Comparison of ENCODE assay signal across 17 cellular contexts in genomic region chr2:72953976-72954375, GRCh38. TPM values are rescaled to one million over a fixed set of nuclear protein-coding genes. Genes with fewer than 3 reads are reported as not detected.
DNase-seq lines count a peak whose midpoint lies in the region; ATAC-seq and TF ChIP-seq lines count a peak whose summit lies in the region.
"Had no signal": no experiment of that assay in that cellular context is flagged by ENCODE, and none has a peak within 500 bp of the region (broad histone marks: within the 10 kb centered on the region; RNA-seq: fewer than 3 reads in every experiment).

No MANE protein-coding gene starts in this region.

- CTCF ChIA-PET in activated CD8-positive, alpha-beta memory T cell treated with anti-CD3 and anti-CD28 coated beads, Interleukin-2, amount 10 ng/mL, durations not matched to agents 7 days and 5 days (lab: Charles Lee) = interaction anchor here (1.3 to 5.0 kb wide), 9 partner anchors 9 to 260 kb away, joined by 3 to 50 read pairs (median 6); partner anchors contain the start of genes SMYD5 and SPR

- H3K9me3 Mint-ChIP-seq in activated CD8-positive, alpha-beta memory T cell treated with anti-CD3 and anti-CD28 coated beads, Interleukin-2, amount 10 ng/mL, durations not matched to agents 7 days and 5 days (ENCODE audit: low read depth) = no peaks in the 10 kb centered on the region
- no peaks in the 10 kb centered on the region for H3K9me3 Mint-ChIP-seq in activated naive CD8-positive, alpha-beta T cell (ENCODE audit: low read depth)

- no peaks in the 10 kb centered on the region for H3K27me3 Mint-ChIP-seq in activated CD8-positive, alpha-beta memory T cell treated with anti-CD3 and anti-CD28 coated beads, Interleukin-2, amount 10 ng/mL, durations not matched to agents 7 days and 5 days
- no peaks in the 10 kb centered on the region for H3K27me3 Mint-ChIP-seq in activated naive CD8-positive, alpha-beta T cell

- no peaks in the 10 kb centered on the region for H3K27me3 ChIP-seq in OCI-LY3 (ENCODE audit: low read depth, low read length)
- H3K27me3 ChIP-seq: ovary, uterus had no signal

- peaks cover 28% of the 10 kb centered on the region for H3K4me1 Mint-ChIP-seq in activated CD8-positive, alpha-beta memory T cell treated with anti-CD3 and anti-CD28 coated beads, Interleukin-2, amount 10 ng/mL, durations not matched to agents 7 days and 5 days
- peaks cover 28% of the 10 kb centered on the region for H3K4me1 Mint-ChIP-seq in activated naive CD8-positive, alpha-beta T cell (ENCODE audit: low read depth)

- no peak overlapping the region for H3K9ac ChIP-seq in OCI-LY3 (ENCODE audit: low read length)

- H2AFZ ChIP-seq in OCI-LY3 (ENCODE audit: low read depth, low read length) = peak overlapping the region; percentile 68; the same call in 1 of the 2 replicates

- no peak for TF ChIP-seq CTCF in OCI-LY3 (IDR thresholded peaks at IDR 0.05; ENCODE audit: low read depth, low read length)

- no peak overlapping the region for H3K27ac ChIP-seq in OCI-LY3 (ENCODE audit: low read length)
- H3K27ac ChIP-seq: ovary, uterus had no signal

- no peaks in the 10 kb centered on the region for H3K36me3 ChIP-seq in OCI-LY3 (replicated peaks; ENCODE audit: low read depth, low read length)
- H3K36me3 ChIP-seq: ovary, uterus had no signal

- H3K79me2 ChIP-seq in OCI-LY3 (ENCODE audit: low read length) = no peaks in the 10 kb centered on the region

- H3K4me1 ChIP-seq in OCI-LY3 (ENCODE audit: low read length) = peaks cover 18% of the 10 kb centered on the region
- H3K4me1 ChIP-seq: uterus had no signal

- peak; percentile 87 for DNase-seq in activated CD8-positive, alpha-beta memory T cell treated with anti-CD3 and anti-CD28 coated beads, Interleukin-2, amount 10 ng/mL, durations not matched to agents 7 days and 5 days
- no peak for DNase-seq in activated CD8-positive, alpha-beta memory T cell treated with anti-CD3 and anti-CD28 coated beads, Interleukin-2, amount 50 U/mL, for 48 hours
- peak; percentile 34 for DNase-seq in stimulated activated CD8-positive, alpha-beta memory T cell treated with anti-CD3 and anti-CD28 coated beads, Interleukin-4, amount 100 ng/mL, for 48 hours
- no peak for DNase-seq in NOMO-1 treated with dmso at 0.1 percent for 144 hours (lab: John Stamatoyannopoulos, UW; ENCODE audit: unreplicated experiment)
- DNase-seq in superior temporal gyrus (ENCODE audit: extremely low spot score) = no peak
- DNase-seq: DMS53; effector CD4-positive, alpha-beta T cell; foreskin melanocyte; mesenchymal stem cell; OCI-M1; ovary; uterus had no signal

- H3K27ac Mint-ChIP-seq in activated CD8-positive, alpha-beta memory T cell treated with anti-CD3 and anti-CD28 coated beads, Interleukin-2, amount 10 ng/mL, durations not matched to agents 7 days and 5 days = peak overlapping the region; percentile 90
- peak overlapping the region; percentile 2 for H3K27ac Mint-ChIP-seq in activated naive CD8-positive, alpha-beta T cell

- H3K36me3 Mint-ChIP-seq in activated CD8-positive, alpha-beta memory T cell treated with anti-CD3 and anti-CD28 coated beads, Interleukin-2, amount 10 ng/mL, durations not matched to agents 7 days and 5 days = peaks cover 1% of the 10 kb centered on the region
- H3K36me3 Mint-ChIP-seq in activated naive CD8-positive, alpha-beta T cell = peaks cover 6% of the 10 kb centered on the region

- ATAC-seq in activated CD8-positive, alpha-beta memory T cell treated with anti-CD3 and anti-CD28 coated beads, Interleukin-2, amount 10 ng/mL, durations not matched to agents 7 days and 5 days = peak; percentile 98
- ATAC-seq in GM18907 (IDR thresholded peaks at IDR 0.05; ENCODE audit: unreplicated experiment) = no peak

- peak overlapping the region; percentile 15; the same call in 1 of the 2 replicates for H3K4me2 ChIP-seq in OCI-LY3 (ENCODE audit: low read length)

- no peaks in the 10 kb centered on the region for H3K9me3 ChIP-seq in OCI-LY3 (ENCODE audit: insufficient read depth, low read length)
- H3K9me3 ChIP-seq: ovary, uterus had no signal

- H3K4me3 ChIP-seq in OCI-LY3 (ENCODE audit: low read length) = peak overlapping the region; percentile 25; the same call in 1 of the 2 replicates
- H3K4me3 ChIP-seq: ovary, uterus had no signal

- H4K20me1 ChIP-seq in OCI-LY3 (ENCODE audit: insufficient read depth, low read length) = no peaks in the 10 kb centered on the region

- peak overlapping the region; percentile 86 for H3K4me3 Mint-ChIP-seq in activated CD8-positive, alpha-beta memory T cell treated with anti-CD3 and anti-CD28 coated beads, Interleukin-2, amount 10 ng/mL, durations not matched to agents 7 days and 5 days
- H3K4me3 Mint-ChIP-seq in activated naive CD8-positive, alpha-beta T cell = peak overlapping the region; percentile 36

RNA-seq across cellular contexts. Expression of gene EMX1, which starts 36.7 kb away (rescaled TPM):
- total RNA-seq in activated CD8-positive, alpha-beta memory T cell treated with anti-CD3 and anti-CD28 coated beads, Interleukin-2, amount 10 ng/mL, durations not matched to agents 7 days and 5 days = not detected
- total RNA-seq: H4, MCF 10A had no signal

Comparison
In these comparisons a context has a peak if more than half of its experiments do, and no peak if none do; other contexts are left out.
1. DNase-seq: peak in activated CD8-positive, alpha-beta memory T cell treated with anti-CD3 and anti-CD28 coated beads, Interleukin-2, amount 10 ng/mL, durations not matched to agents 7 days and 5 days (single experiment) and stimulated activated CD8-positive, alpha-beta memory T cell treated with anti-CD3 and anti-CD28 coated beads, Interleukin-4, amount 100 ng/mL, for 48 hours (single experiment); none in activated CD8-positive, alpha-beta memory T cell treated with anti-CD3 and anti-CD28 coated beads, Interleukin-2, amount 50 U/mL, for 48 hours (single experiment), NOMO-1 treated with dmso at 0.1 percent for 144 hours (single experiment) and superior temporal gyrus (single experiment).